21 cellular contexts compared by ENCODE assay signal in the genomic region with DNA sequence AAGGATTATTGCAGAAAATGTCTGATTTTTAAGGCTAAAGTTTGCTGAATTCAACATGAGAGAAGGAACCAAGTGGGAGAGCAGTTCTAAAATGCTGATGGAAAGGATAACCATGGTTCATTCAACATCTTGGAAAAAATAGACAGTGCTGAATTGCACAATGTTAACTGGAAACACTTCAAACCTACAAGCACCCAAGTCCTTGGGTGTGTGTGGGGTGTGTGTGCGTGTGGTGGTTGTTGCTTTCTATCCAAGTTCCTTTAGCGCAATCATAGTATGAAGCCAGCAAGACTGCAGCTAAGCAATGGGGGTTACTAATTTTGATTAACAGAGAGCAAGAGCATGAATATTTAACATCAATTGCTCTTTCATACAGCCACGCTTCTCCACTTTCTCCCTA. TPM values are rescaled to one million over a fixed set of nuclear protein-coding genes. Genes with fewer than 3 reads are reported as not detected.
DNase-seq lines count a peak whose midpoint lies in the region; ATAC-seq and TF ChIP-seq lines count a peak whose summit lies in the region.
"Had no signal": no experiment of that assay in that cellular context is flagged by ENCODE, and none has a peak within 500 bp of the region (broad histone marks: within the 10 kb centered on the region; RNA-seq: fewer than 3 reads in every experiment).

No MANE protein-coding gene starts in this region.

- peak overlapping the region; percentile 85; the same call in 1 of the 2 replicates for H2AFZ ChIP-seq in GM23338

- H3K4me1 ChIP-seq in GM23338 (ENCODE audit: insufficient read depth) (peaks cover 10% of the 10 kb centered on the region), duodenal mucosa (ENCODE audit: control insufficient read depth in 1 of 2, insufficient read depth in 2 of 2, low read length in 2 of 2) (peaks cover 0 to 15% of the 10 kb centered on the region in 2 donors)
- H3K4me1 ChIP-seq: parathyroid adenoma, uterus had no signal

- H3K27ac Mint-ChIP-seq in GM23338: no peak overlapping the region
- H3K27ac Mint-ChIP-seq in stimulated activated memory B cell treated with anti-CD40 and anti-IgM and Interleukin-4, amounts not matched to agents 10 μg/mL and 1 μg/mL and 100 μg/mL, for 72 hours: no peak overlapping the region
- H3K27ac Mint-ChIP-seq: activated naive CD8-positive, alpha-beta T cell; immature natural killer cell had no signal

- H3F3A ChIP-seq in GM23338 (replicated peaks; ENCODE audit: low read depth): no peaks in the 10 kb centered on the region

- H3K9me3 ChIP-seq in duodenal mucosa (ENCODE audit: control insufficient read depth in 1 of 2, low read length in 2 of 2): no peaks in the 10 kb centered on the region
- H3K9me3 ChIP-seq: gastroesophageal sphincter, uterus had no signal

- H3K9ac ChIP-seq in duodenal mucosa (ENCODE audit: low read depth in 1 of 2, low read length in 2 of 2): no peak overlapping the region
- H3K9ac ChIP-seq: parathyroid adenoma had no signal

- DNase-seq in GM23338 (ENCODE audit: low spot score) (no peak), left colon (no peak), sciatic nerve (ENCODE audit: low spot score) (no peak), hypothalamus (lab: John Stamatoyannopoulos, UW) (no peak), NOMO-1 treated with dmso at 0.1 percent for 144 hours (lab: John Stamatoyannopoulos, UW; ENCODE audit: unreplicated experiment) (no peak), SK-N-DZ (ENCODE audit: low spot score) (no peak)
- DNase-seq: activated CD4-positive, alpha-beta T cell treated with anti-CD3 and anti-CD28 coated beads, Interleukin-2, amount 50 U/mL, for 48 hours; activated T-cell treated with anti-CD3 and anti-CD28 coated beads, Interleukin-2, amount 50 U/mL, for 1 hour; central memory CD4-positive, alpha-beta T cell; endodermal cell; immature natural killer cell; NCI-H1694; NCI-H345; NK-92 treated with Interleukin-12 subunit alpha and Interleukin-12 subunit beta, amount 100 ng/mL, for 24 hours; stimulated activated naive CD4-positive, alpha-beta T cell; uterus had no signal

- ATAC-seq in GM23338 (no peak), left colon (peak; percentile 29), sciatic nerve (peak; percentile 45)
- ATAC-seq in stimulated activated memory B cell treated with anti-CD40 and anti-IgM and Interleukin-4, amounts not matched to agents 10 μg/mL and 1 μg/mL and 100 μg/mL, for 72 hours: no peak
- ATAC-seq: gastroesophageal sphincter had no signal

- no peaks in the 10 kb centered on the region for H3K9me3 Mint-ChIP-seq in GM23338
- no peaks in the 10 kb centered on the region for H3K9me3 Mint-ChIP-seq in stimulated activated memory B cell treated with anti-CD40 and anti-IgM and Interleukin-4, amounts not matched to agents 10 μg/mL and 1 μg/mL and 100 μg/mL, for 72 hours
- H3K9me3 Mint-ChIP-seq: endodermal cell, immature natural killer cell had no signal

- H3K36me3 ChIP-seq in GM23338 (ENCODE audit: insufficient read depth): no peaks in the 10 kb centered on the region
- H3K36me3 ChIP-seq in duodenal mucosa (ENCODE audit: control insufficient read depth in 1 of 2, insufficient read depth in 2 of 2, low read length in 2 of 2): no peaks in the 10 kb centered on the region
- H3K36me3 ChIP-seq: gastroesophageal sphincter, uterus had no signal

- peaks cover 6% of the 10 kb centered on the region for H3K27me3 Mint-ChIP-seq in GM23338 (ENCODE audit: insufficient read depth, low read depth, poor library complexity)
- peaks cover 22% of the 10 kb centered on the region for H3K27me3 Mint-ChIP-seq in stimulated activated memory B cell treated with anti-CD40 and anti-IgM and Interleukin-4, amounts not matched to agents 10 μg/mL and 1 μg/mL and 100 μg/mL, for 72 hours

- TF ChIP-seq CTCF in GM23338 (conservative IDR thresholded peaks at IDR 0.05; ENCODE audit: low read depth in 2 of 2): no peak

- no peaks in the 10 kb centered on the region for H3K79me2 ChIP-seq in GM23338 (replicated peaks; ENCODE audit: insufficient read depth)
- H3K79me2 ChIP-seq: parathyroid adenoma had no signal

- no peak overlapping the region for H3K27ac ChIP-seq in GM23338 (ENCODE audit: low read depth)
- no peak overlapping the region for H3K27ac ChIP-seq in duodenal mucosa (ENCODE audit: low read depth, low read length)
- H3K27ac ChIP-seq: gastroesophageal sphincter, parathyroid adenoma, uterus had no signal

- H3K4me3 ChIP-seq in GM23338 (no peak overlapping the region), duodenal mucosa (ENCODE audit: low read depth in 1 of 2, low read length in 2 of 2) (peak overlapping the region; percentile 16 to 60)
- H3K4me3 ChIP-seq: gastroesophageal sphincter, uterus had no signal

- no peak overlapping the region for H3K4me2 ChIP-seq in GM23338

- H3K27me3 ChIP-seq in GM23338 (ENCODE audit: insufficient read depth) (no peaks in the 10 kb centered on the region), duodenal mucosa (ENCODE audit: control insufficient read depth in 1 of 2, insufficient read depth in 2 of 2, low read length in 2 of 2) (no peaks in the 10 kb centered on the region)
- H3K27me3 ChIP-seq: gastroesophageal sphincter, uterus had no signal

- peaks cover 33% of the 10 kb centered on the region for H3K4me1 Mint-ChIP-seq in GM23338
- peaks cover 5% of the 10 kb centered on the region for H3K4me1 Mint-ChIP-seq in stimulated activated memory B cell treated with anti-CD40 and anti-IgM and Interleukin-4, amounts not matched to agents 10 μg/mL and 1 μg/mL and 100 μg/mL, for 72 hours

- intact Hi-C loops in left colon (cut with DNase I, micrococcal nuclease) (no loop called here), sciatic nerve (cut with DNase I) (no loop called here)

- no peak overlapping the region for H3K4me3 Mint-ChIP-seq in GM23338
- no peak overlapping the region for H3K4me3 Mint-ChIP-seq in stimulated activated memory B cell treated with anti-CD40 and anti-IgM and Interleukin-4, amounts not matched to agents 10 μg/mL and 1 μg/mL and 100 μg/mL, for 72 hours
- H3K4me3 Mint-ChIP-seq: activated naive CD8-positive, alpha-beta T cell; immature natural killer cell had no signal

- H3K9me2 ChIP-seq in GM23338 (ENCODE audit: insufficient read depth): no peaks in the 10 kb centered on the region

- H3K36me3 Mint-ChIP-seq in GM23338 (ENCODE audit: low read depth): no peaks in the 10 kb centered on the region
- no peaks in the 10 kb centered on the region for H3K36me3 Mint-ChIP-seq in stimulated activated memory B cell treated with anti-CD40 and anti-IgM and Interleukin-4, amounts not matched to agents 10 μg/mL and 1 μg/mL and 100 μg/mL, for 72 hours
- H3K36me3 Mint-ChIP-seq: activated naive CD8-positive, alpha-beta T cell; immature natural killer cell had no signal

- H4K20me1 ChIP-seq in GM23338 (replicated peaks; ENCODE audit: insufficient read depth): no peaks in the 10 kb centered on the region

RNA-seq across cellular contexts. Expression of gene SCOC, which starts 29.3 kb away (rescaled TPM):
- 47.2 and 57.3 TPM in 2 replicates for total RNA-seq in GM23338 (2014; rRNA removed; shearing (Covaris generic))
- 52.8 and 59.5 TPM in 2 replicates for polyA plus RNA-seq in GM23338 (2016; fragmentation: Nextera tagmentation; extraction: Ambion mirVana)
- total RNA-seq in left colon (10 to 100 TPM; 49.5 to 55.4 TPM), sciatic nerve (52.3 TPM)
- 82.5 and 85.3 TPM in 2 replicates for polyA plus RNA-seq in SK-N-DZ (2014; cell fraction: cytosol; rRNA removed)
- polyA plus RNA-seq in SK-N-DZ (2014; cell fraction: nucleus; rRNA removed): 46.2 and 56.6 TPM in 2 replicates

Comparison
In these comparisons a context has a peak if more than half of its experiments do, and no peak if none do; other contexts are left out.
1. ATAC-seq: peak in left colon (single experiment) and sciatic nerve (single experiment); none in GM23338 (single experiment) and stimulated activated memory B cell treated with anti-CD40 and anti-IgM and Interleukin-4, amounts not matched to agents 10 μg/mL and 1 μg/mL and 100 μg/mL, for 72 hours (single experiment).